Comparison of ENCODE assay signal across 9 cellular contexts in genomic region chr11:1453611-1454386, GRCh38. TPM values are rescaled to one million over a fixed set of nuclear protein-coding genes. Genes with fewer than 3 reads are reported as not detected.
A peak's percentile ranks its signal among the peaks of the same experiment; 100 is the strongest.
DNase-seq lines count a peak whose midpoint lies in the region; ATAC-seq and TF ChIP-seq lines count a peak whose summit lies in the region.
"Had no signal": no experiment of that assay in that cellular context is flagged by ENCODE, and none has a peak within 500 bp of the region (broad histone marks: within the 10 kb centered on the region; RNA-seq: fewer than 3 reads in every experiment).

No MANE protein-coding gene starts in this region.

- no peaks in the 10 kb centered on the region for H3K9me3 Mint-ChIP-seq in T-helper 2 cell treated with Interferon-gamma antibody and Interleukin-4, amounts not matched to agents 5 μg/mL and 100 μg/mL, for 36 hours

- no peak overlapping the region for H3K27ac Mint-ChIP-seq in T-helper 2 cell treated with Interferon-gamma antibody and Interleukin-4, amounts not matched to agents 5 μg/mL and 100 μg/mL, for 36 hours

- no peaks in the 10 kb centered on the region for H3K27me3 Mint-ChIP-seq in T-helper 2 cell treated with Interferon-gamma antibody and Interleukin-4, amounts not matched to agents 5 μg/mL and 100 μg/mL, for 36 hours (ENCODE audit: low read depth)

- no peaks in the 10 kb centered on the region for H3K4me1 ChIP-seq in Karpas-422 (ENCODE audit: low read length)
- no peaks in the 10 kb centered on the region for H3K4me1 ChIP-seq in colonic mucosa

- H3K36me3 ChIP-seq in Karpas-422 (ENCODE audit: insufficient read depth, low read length) (no peaks in the 10 kb centered on the region), colonic mucosa (no peaks in the 10 kb centered on the region)

- H3K9me2 ChIP-seq in Karpas-422 (replicated peaks; ENCODE audit: insufficient read depth, low read length) = no peaks in the 10 kb centered on the region

- no peaks in the 10 kb centered on the region for H3K36me3 Mint-ChIP-seq in T-helper 2 cell treated with Interferon-gamma antibody and Interleukin-4, amounts not matched to agents 5 μg/mL and 100 μg/mL, for 36 hours (ENCODE audit: low read depth)

- H2AFZ ChIP-seq in Karpas-422 (ENCODE audit: low read length) = no peak overlapping the region

- H3K4me3 ChIP-seq in Karpas-422 (ENCODE audit: low read length) (no peak overlapping the region), colonic mucosa (no peak overlapping the region)

- intact Hi-C loops in colonic mucosa (cut with DNase I) = no loop called here

- no peaks in the 10 kb centered on the region for H3K9me3 ChIP-seq in Karpas-422 (ENCODE audit: low read length)
- no peaks in the 10 kb centered on the region for H3K9me3 ChIP-seq in colonic mucosa

- H3K9ac ChIP-seq in Karpas-422 (ENCODE audit: low read length) (no peak overlapping the region), colonic mucosa (ENCODE audit: low read depth in 2 of 2, low read length in 2 of 2) (no peak overlapping the region)

- no peak for ATAC-seq in HG02678 (IDR thresholded peaks at IDR 0.05; ENCODE audit: unreplicated experiment)
- ATAC-seq in GM19035 (IDR thresholded peaks at IDR 0.05; ENCODE audit: unreplicated experiment) = no peak

- no peaks in the 10 kb centered on the region for H3K27me3 ChIP-seq in Karpas-422 (ENCODE audit: low read length)
- H3K27me3 ChIP-seq in colonic mucosa = no peaks in the 10 kb centered on the region

- DNase-seq in T-helper 2 cell (peak in 3 of 5 experiments; percentile 16 to 51 (median 33)), Karpas-422 (peak; percentile 81), colonic mucosa (peak; percentile 69), renal cortical epithelial cell (ENCODE audit: low read depth) (peak; percentile 7)
- no peak for DNase-seq in T-helper 2 cell treated with Interferon-gamma antibody and Interleukin-4, amounts not matched to agents 5 μg/mL and 100 μg/mL, for 36 hours (ENCODE audit: low spot score)
- DNase-seq in NK-92 treated with Interleukin-12 subunit alpha and Interleukin-12 subunit beta, amount 100 ng/mL, for 24 hours (lab: John Stamatoyannopoulos, UW) = no peak
- DNase-seq: left cardiac atrium had no signal

- H3K27ac ChIP-seq in Karpas-422 (ENCODE audit: low read length) (no peak overlapping the region), colonic mucosa (no peak overlapping the region)

- peaks cover 9% of the 10 kb centered on the region; the same call in 1 of the 2 replicates for H4K20me1 ChIP-seq in Karpas-422 (ENCODE audit: insufficient read depth, low read depth, low read length)

- no peak overlapping the region for H3K4me3 Mint-ChIP-seq in T-helper 2 cell treated with Interferon-gamma antibody and Interleukin-4, amounts not matched to agents 5 μg/mL and 100 μg/mL, for 36 hours

- no peak overlapping the region for H3K4me2 ChIP-seq in Karpas-422 (ENCODE audit: low read depth, low read length, poor library complexity, severe bottlenecking)

- no peak for TF ChIP-seq CTCF in colonic mucosa (IDR thresholded peaks at IDR 0.05)

- no peaks in the 10 kb centered on the region for H3K79me2 ChIP-seq in Karpas-422 (ENCODE audit: low read length)

- H3K4me1 Mint-ChIP-seq in T-helper 2 cell treated with Interferon-gamma antibody and Interleukin-4, amounts not matched to agents 5 μg/mL and 100 μg/mL, for 36 hours (ENCODE audit: low read depth) = no peaks in the 10 kb centered on the region

RNA-seq across cellular contexts. Expression of gene MOB2, which starts 32.8 kb away (rescaled TPM):
- total RNA-seq in Karpas-422 (2014; rRNA removed; shearing (Covaris generic); ENCODE audit: low replicate concordance) = 8.8 and 17.2 TPM in 2 replicates
- 10 to 100 TPM; 41.6 to 49.2 TPM for total RNA-seq in colonic mucosa
- total RNA-seq in renal cortical epithelial cell = 20.8 and 36.5 TPM in 2 replicates

Comparison
In these comparisons a context has a peak if more than half of its experiments do, and no peak if none do; other contexts are left out.
1. DNase-seq: peak in T-helper 2 cell (3 of 5), Karpas-422 (single experiment), colonic mucosa (single experiment) and renal cortical epithelial cell (single experiment); none in T-helper 2 cell treated with Interferon-gamma antibody and Interleukin-4, amounts not matched to agents 5 μg/mL and 100 μg/mL, for 36 hours (single experiment) and NK-92 treated with Interleukin-12 subunit alpha and Interleukin-12 subunit beta, amount 100 ng/mL, for 24 hours (single experiment).